Comparison of ENCODE assay signal across 8 cellular contexts in the genomic region with DNA sequence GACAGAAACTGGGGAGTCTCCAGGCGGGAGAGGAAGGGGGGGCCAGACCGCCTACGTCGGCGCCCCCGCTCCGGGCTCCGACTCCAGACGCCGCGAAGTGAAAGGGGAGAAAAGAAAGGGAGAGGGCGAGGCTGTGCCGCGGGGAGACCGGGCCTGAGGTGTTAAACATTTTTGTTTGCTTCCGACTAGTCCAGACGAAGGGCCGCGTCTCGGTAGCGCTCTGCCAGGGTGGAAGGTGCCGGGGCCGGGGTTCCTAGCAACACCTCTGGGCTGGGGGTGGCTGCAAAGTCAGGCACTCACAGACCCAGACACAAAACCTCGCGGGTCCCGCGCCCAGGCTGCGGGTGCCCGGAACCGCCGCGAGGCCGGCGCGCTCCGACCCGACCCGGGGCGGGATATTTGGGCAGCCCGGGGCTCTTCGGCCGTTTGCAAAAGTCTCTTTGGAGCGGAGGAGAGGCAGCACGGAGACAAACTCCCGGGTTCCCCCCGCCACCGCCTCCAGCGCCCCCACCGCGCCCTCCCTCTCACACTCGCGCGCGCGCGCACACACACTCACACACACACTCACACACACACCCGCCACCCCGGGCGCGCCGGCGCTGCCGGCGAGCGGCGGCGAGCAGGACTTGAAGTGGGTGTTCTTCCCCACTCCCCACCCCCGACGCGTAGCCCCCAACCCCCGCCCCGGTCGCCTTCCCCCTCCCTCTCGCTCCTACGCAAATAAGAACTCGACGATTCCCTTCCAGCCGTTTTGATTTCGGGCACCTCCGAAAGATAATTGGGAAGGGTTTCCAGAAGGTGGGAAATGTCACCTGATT. TPM values are rescaled to one million over a fixed set of nuclear protein-coding genes. Genes with fewer than 3 reads are reported as not detected.
A peak's percentile ranks its signal among the peaks of the same experiment; 100 is the strongest.
DNase-seq lines count a peak whose midpoint lies in the region; ATAC-seq and TF ChIP-seq lines count a peak whose summit lies in the region.

No MANE protein-coding gene starts in this region.

- ATAC-seq in GM21423 (IDR thresholded peaks at IDR 0.05; ENCODE audit: unreplicated experiment), result no peak
- no peak for ATAC-seq in GM21825 (IDR thresholded peaks at IDR 0.05; ENCODE audit: unreplicated experiment)

- H3K4me1 ChIP-seq in ascending aorta, result peaks cover 0 to 5% of the 10 kb centered on the region in 2 donors

- H3K4me3 ChIP-seq in ascending aorta, result peak overlapping the region; percentile 66 to 98
- peak overlapping the region; percentile 67 for H3K4me3 ChIP-seq in retinal pigment epithelial cell (ENCODE audit: low read length)

- no peaks in the 10 kb centered on the region for H3K27me3 ChIP-seq in ascending aorta

- TF ChIP-seq CTCF in ascending aorta (IDR thresholded peaks at IDR 0.05), result no peak
- TF ChIP-seq CTCF in retinal pigment epithelial cell (conservative IDR thresholded peaks at IDR 0.05; ENCODE audit: low read depth, low read length), result no peak

- no peaks in the 10 kb centered on the region for H3K36me3 ChIP-seq in ascending aorta

- H3K9me3 ChIP-seq in ascending aorta, result no peaks in the 10 kb centered on the region

- DNase-seq in NCI-H1092 treated with DMSO at 0.1 percent for 48 hours (lab: John Stamatoyannopoulos, UW) (peak; percentile 24), NCI-H1092 (lab: John Stamatoyannopoulos, UW) (no peak), NCI-H748 (lab: John Stamatoyannopoulos, UW; ENCODE audit: unreplicated experiment) (peak; percentile 80), ascending aorta (ENCODE audit: low spot score in 2 of 2) (peak in 1 of 2 donors; percentile 66), hepatic stellate cell (ENCODE audit: low spot score) (peak; percentile 68), retinal pigment epithelial cell (ENCODE audit: low read depth) (no peak)

- peak overlapping the region; percentile 42 to 71 for H3K27ac ChIP-seq in ascending aorta

- intact Hi-C loops in ascending aorta (cut with DNase I), result loop anchor here (2.0 to 10.0 kb wide), 4 partner anchors 81 to 1682 kb away; a partner anchor contains a TSS

RNA-seq across cellular contexts. Expression of a gene that starts 0.6 kb away (rescaled TPM):
- total RNA-seq in ascending aorta, result 0.21 TPM

Comparison
In these comparisons a context has a peak if more than half of its experiments do, and no peak if none do; other contexts are left out.
1. DNase-seq: peak in NCI-H1092 treated with DMSO at 0.1 percent for 48 hours (single experiment), NCI-H748 (single experiment) and hepatic stellate cell (single experiment); none in NCI-H1092 (single experiment) and retinal pigment epithelial cell (single experiment).